11 cellular contexts compared by ENCODE assay signal in genomic region chr2:200968162-200968561, GRCh38. TPM values are rescaled to one million over a fixed set of nuclear protein-coding genes. Genes with fewer than 3 reads are reported as not detected.
DNase-seq lines count a peak whose midpoint lies in the region; ATAC-seq and TF ChIP-seq lines count a peak whose summit lies in the region.
"Had no signal": no experiment of that assay in that cellular context is flagged by ENCODE, and none has a peak within 500 bp of the region (broad histone marks: within the 10 kb centered on the region; RNA-seq: fewer than 3 reads in every experiment).

No MANE protein-coding gene starts in this region.

- CTCF ChIA-PET in activated CD8-positive, alpha-beta T cell treated with anti-CD3 and anti-CD28 coated beads for 36 hours (lab: Charles Lee): interaction anchor here (2.8 to 6.1 kb wide), 2 partner anchors 9 to 102 kb away, joined by 10 to 64 read pairs; partner anchors contain the start of genes HYCC2 and NDUFB3
- CTCF ChIA-PET in activated CD8-positive, alpha-beta T cell treated with anti-CD3 and anti-CD28 coated beads, Interleukin-2, amount 10 ng/mL, durations not matched to agents 7 days and 5 days (lab: Charles Lee): interaction anchor here (11.7 kb wide), 1 partner anchor 100 kb away, joined by 135 read pairs; the partner anchor contains the start of gene HYCC2

- TF ChIP-seq CTCF in activated CD8-positive, alpha-beta T cell treated with anti-CD3 and anti-CD28 coated beads for 36 hours (IDR thresholded peaks at IDR 0.05): no peak
- TF ChIP-seq CTCF in VCaP (conservative IDR thresholded peaks at IDR 0.05): no peak

- H3K9me3 Mint-ChIP-seq in activated CD8-positive, alpha-beta T cell treated with anti-CD3 and anti-CD28 coated beads for 36 hours: no peaks in the 10 kb centered on the region
- H3K9me3 Mint-ChIP-seq in activated CD8-positive, alpha-beta T cell treated with anti-CD3 and anti-CD28 coated beads, Interleukin-2, amount 10 ng/mL, durations not matched to agents 7 days and 5 days (ENCODE audit: insufficient read depth): no peaks in the 10 kb centered on the region

- no peak for ATAC-seq in activated CD8-positive, alpha-beta T cell treated with anti-CD3 and anti-CD28 coated beads for 36 hours
- ATAC-seq in activated CD8-positive, alpha-beta T cell treated with anti-CD3 and anti-CD28 coated beads, Interleukin-2, amount 10 ng/mL, durations not matched to agents 7 days and 5 days: no peak
- ATAC-seq: heart right ventricle had no signal

- H3K4me1 Mint-ChIP-seq in activated CD8-positive, alpha-beta T cell treated with anti-CD3 and anti-CD28 coated beads for 36 hours (ENCODE audit: low read depth): peaks cover 34% of the 10 kb centered on the region
- peaks cover 39% of the 10 kb centered on the region for H3K4me1 Mint-ChIP-seq in activated CD8-positive, alpha-beta T cell treated with anti-CD3 and anti-CD28 coated beads, Interleukin-2, amount 10 ng/mL, durations not matched to agents 7 days and 5 days (ENCODE audit: low read depth)

- DNase-seq in activated CD8-positive, alpha-beta T cell treated with anti-CD3 and anti-CD28 coated beads for 36 hours: no peak
- no peak for DNase-seq in activated CD8-positive, alpha-beta T cell treated with anti-CD3 and anti-CD28 coated beads, Interleukin-2, amount 10 ng/mL, durations not matched to agents 7 days and 5 days
- DNase-seq in foreskin melanocyte (peak; percentile 73), superior temporal gyrus (ENCODE audit: extremely low spot score) (peak; percentile 43), KG1 (lab: John Stamatoyannopoulos, UW) (no peak), 8988T (no peak), GM19240 (ENCODE audit: insufficient read length, low spot score) (no peak)
- DNase-seq: amniotic stem cell; effector CD8-positive, alpha-beta T cell; heart right ventricle had no signal

- no peak overlapping the region for H3K4me3 Mint-ChIP-seq in activated CD8-positive, alpha-beta T cell treated with anti-CD3 and anti-CD28 coated beads for 36 hours
- no peak overlapping the region for H3K4me3 Mint-ChIP-seq in activated CD8-positive, alpha-beta T cell treated with anti-CD3 and anti-CD28 coated beads, Interleukin-2, amount 10 ng/mL, durations not matched to agents 7 days and 5 days

- POLR2A ChIA-PET in activated CD8-positive, alpha-beta T cell treated with anti-CD3 and anti-CD28 coated beads for 36 hours (lab: Charles Lee): interaction anchor here (0.6 to 1.5 kb wide), 2 partner anchors 10 to 210 kb away, joined by 3 read pairs; no protein-coding TSS in a partner anchor
- POLR2A ChIA-PET in activated CD8-positive, alpha-beta T cell treated with anti-CD3 and anti-CD28 coated beads, Interleukin-2, amount 10 ng/mL, durations not matched to agents 7 days and 5 days (lab: Charles Lee): no interaction called here

- intact Hi-C loops in activated CD8-positive, alpha-beta T cell treated with anti-CD3 and anti-CD28 coated beads for 36 hours (cut with micrococcal nuclease): no loop called here

- peak overlapping the region; percentile 17 for H3K27ac Mint-ChIP-seq in activated CD8-positive, alpha-beta T cell treated with anti-CD3 and anti-CD28 coated beads for 36 hours
- no peak overlapping the region for H3K27ac Mint-ChIP-seq in activated CD8-positive, alpha-beta T cell treated with anti-CD3 and anti-CD28 coated beads, Interleukin-2, amount 10 ng/mL, durations not matched to agents 7 days and 5 days

- H3K27ac ChIP-seq in VCaP: peak overlapping the region; percentile 27; the same call in 1 of the 2 replicates

- peaks cover 9% of the 10 kb centered on the region for H3K36me3 Mint-ChIP-seq in activated CD8-positive, alpha-beta T cell treated with anti-CD3 and anti-CD28 coated beads for 36 hours (ENCODE audit: low read depth)
- peaks cover 12% of the 10 kb centered on the region for H3K36me3 Mint-ChIP-seq in activated CD8-positive, alpha-beta T cell treated with anti-CD3 and anti-CD28 coated beads, Interleukin-2, amount 10 ng/mL, durations not matched to agents 7 days and 5 days (ENCODE audit: low read depth)

- H3K27me3 Mint-ChIP-seq in activated CD8-positive, alpha-beta T cell treated with anti-CD3 and anti-CD28 coated beads for 36 hours: no peaks in the 10 kb centered on the region
- no peaks in the 10 kb centered on the region for H3K27me3 Mint-ChIP-seq in activated CD8-positive, alpha-beta T cell treated with anti-CD3 and anti-CD28 coated beads, Interleukin-2, amount 10 ng/mL, durations not matched to agents 7 days and 5 days (ENCODE audit: low read depth)

RNA-seq across cellular contexts. Expression of gene ORC2, which starts 4.7 kb away (rescaled TPM):
- total RNA-seq in activated CD8-positive, alpha-beta T cell treated with anti-CD3 and anti-CD28 coated beads for 36 hours: 10 to 100 TPM; 51.3 to 59.2 TPM
- 10 to 100 TPM; 47.4 to 57.2 TPM for total RNA-seq in activated CD8-positive, alpha-beta T cell treated with anti-CD3 and anti-CD28 coated beads, Interleukin-2, amount 10 ng/mL, durations not matched to agents 7 days and 5 days

Comparison
In these comparisons a context has a peak if more than half of its experiments do, and no peak if none do; other contexts are left out.
1. DNase-seq: peak in foreskin melanocyte (single experiment) and superior temporal gyrus (single experiment); none in activated CD8-positive, alpha-beta T cell treated with anti-CD3 and anti-CD28 coated beads for 36 hours (single experiment), activated CD8-positive, alpha-beta T cell treated with anti-CD3 and anti-CD28 coated beads, Interleukin-2, amount 10 ng/mL, durations not matched to agents 7 days and 5 days (single experiment), KG1 (single experiment), 8988T (single experiment) and GM19240 (single experiment).